ENCODE assay signal across 8 cellular contexts in genomic region chr9:100474082-100474949, GRCh38. TPM values are rescaled to one million over a fixed set of nuclear protein-coding genes. Genes with fewer than 3 reads are reported as not detected.
DNase-seq lines count a peak whose midpoint lies in the region; TF ChIP-seq lines count a peak whose summit lies in the region.

No MANE protein-coding gene starts in this region.

- no peaks in the 10 kb centered on the region for H3K27me3 ChIP-seq in SJCRH30

- H3K9ac ChIP-seq in ES-I3 (ENCODE audit: low read depth, low read length) = peak overlapping the region; percentile 63

- peak overlapping the region; percentile 21; the same call in 1 of the 2 replicates for H3K27ac ChIP-seq in SJCRH30

- no peaks in the 10 kb centered on the region for H3K4me1 ChIP-seq in ES-I3 (ENCODE audit: insufficient read depth, low read length)
- H3K4me1 ChIP-seq in SJCRH30 = peaks cover 6% of the 10 kb centered on the region; the same call in 1 of the 2 replicates

- no peak for TF ChIP-seq CTCF in fibroblast of mammary gland (conservative IDR thresholded peaks at IDR 0.05; ENCODE audit: control insufficient read depth, insufficient read depth, low read depth, low read length)

- no peaks in the 10 kb centered on the region for H3K9me3 ChIP-seq in ES-I3 (ENCODE audit: control insufficient read depth, insufficient read depth, low read length)
- no peaks in the 10 kb centered on the region for H3K9me3 ChIP-seq in SJCRH30 (replicated peaks)

- H3K36me3 ChIP-seq in ES-I3 (ENCODE audit: insufficient read depth, low read length) = no peaks in the 10 kb centered on the region
- no peaks in the 10 kb centered on the region for H3K36me3 ChIP-seq in SJCRH30

- H3K4me3 ChIP-seq in SJCRH30 (peak overlapping the region; percentile 82), fibroblast of mammary gland (ENCODE audit: control insufficient read depth, low read depth, low read length) (peak overlapping the region; percentile 58)

- DNase-seq in SJCRH30 = peak; percentile 29 to 47
- DNase-seq in fibroblast of mammary gland (ENCODE audit: low read depth) = no peak
- peak; percentile 10 for DNase-seq in renal cortical epithelial cell (ENCODE audit: low read depth)
- no peak for DNase-seq in HuH-7 (ENCODE audit: low spot score)
- no peak for DNase-seq in SHP77 treated with DMSO at 0.1 percent for 48 hours (lab: John Stamatoyannopoulos, UW)
- DNase-seq in activated effector memory CD4-positive, alpha-beta T cell treated with Interleukin-2 at 50 U/mL for 16 hours = no peak
- DNase-seq in NCI-H524 treated with DMSO at 0.1 percent for 48 hours (lab: John Stamatoyannopoulos, UW) = no peak

RNA-seq across cellular contexts. Expression of gene TMEFF1, which starts 1.4 kb away (rescaled TPM):
- 19.8 and 20.6 TPM in 2 replicates for total RNA-seq in SJCRH30 (2014; rRNA removed; shearing (Covaris generic))
- 3.5 and 4.3 TPM in 2 replicates for total RNA-seq in renal cortical epithelial cell

RNA-seq across cellular contexts. Expression of gene MSANTD3, which starts 47.4 kb away (rescaled TPM):
- 57.0 and 63.9 TPM in 2 replicates for total RNA-seq in SJCRH30 (2014; rRNA removed; shearing (Covaris generic))
- total RNA-seq in renal cortical epithelial cell = 55.1 and 104 TPM in 2 replicates

Comparison
In these comparisons a context has a peak if more than half of its experiments do, and no peak if none do; other contexts are left out.
1. DNase-seq: peak in SJCRH30 (2 of 2) and renal cortical epithelial cell (single experiment); none in fibroblast of mammary gland (single experiment), HuH-7 (single experiment), SHP77 treated with DMSO at 0.1 percent for 48 hours (single experiment), activated effector memory CD4-positive, alpha-beta T cell treated with Interleukin-2 at 50 U/mL for 16 hours (single experiment) and NCI-H524 treated with DMSO at 0.1 percent for 48 hours (single experiment).